ENCODE assay signal across 12 cellular contexts in the genomic region with DNA sequence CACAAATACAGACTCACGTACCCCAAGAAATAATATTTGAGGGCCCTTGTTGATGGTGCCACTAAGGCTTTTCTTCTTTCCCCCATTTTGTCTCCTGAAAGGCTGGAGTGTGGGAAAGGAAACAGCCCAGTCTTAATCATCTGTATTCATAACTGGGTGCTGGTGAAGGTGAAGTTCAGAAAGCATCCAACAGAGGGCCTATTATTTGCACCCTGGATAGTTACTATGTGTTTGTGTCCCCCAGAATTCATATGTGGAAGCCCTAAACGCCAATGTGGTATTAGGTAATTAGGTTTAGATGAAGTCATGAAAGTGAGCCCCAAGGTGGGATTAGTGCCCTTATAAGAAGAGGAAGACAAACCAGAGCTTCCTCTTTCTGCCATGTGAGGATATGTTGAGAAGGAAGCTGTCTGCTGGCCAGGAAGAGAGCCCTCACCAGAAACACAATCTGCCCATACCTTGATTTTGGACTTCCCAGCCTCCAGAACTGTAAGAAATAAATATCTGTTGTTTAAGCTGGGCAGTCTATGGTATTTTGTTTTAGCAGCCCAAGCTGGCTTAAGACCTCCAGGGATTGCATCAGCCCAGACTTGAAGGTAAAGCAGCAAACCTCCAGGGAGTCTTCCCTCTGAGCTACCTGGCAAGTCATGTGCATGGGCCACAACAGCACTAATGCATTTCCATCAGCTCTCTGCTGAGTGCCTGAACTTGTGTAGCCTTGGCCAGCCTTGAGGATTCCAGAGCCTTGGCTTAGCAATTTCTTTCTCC.
DNase-seq lines count a peak whose midpoint lies in the region; ATAC-seq and TF ChIP-seq lines count a peak whose summit lies in the region.
"Had no signal": no experiment of that assay in that cellular context is flagged by ENCODE, and none has a peak within 500 bp of the region (broad histone marks: within the 10 kb centered on the region; RNA-seq: fewer than 3 reads in every experiment).

No MANE protein-coding gene starts in this region.

- no peak overlapping the region for H3K27ac ChIP-seq in left lung
- H3K27ac ChIP-seq: ascending aorta had no signal

- peak; percentile 57 for DNase-seq in DMS53 (lab: John Stamatoyannopoulos, UW)
- no peak for DNase-seq in HFF-Myc (ENCODE audit: extremely low read depth, low read depth)
- DNase-seq in SK-MEL-5 (ENCODE audit: low read depth, low spot score): peak; percentile 36
- DNase-seq in fibroblast of villous mesenchyme (ENCODE audit: low read depth): no peak
- DNase-seq in NCI-H2171 treated with DMSO at 0.1 percent for 48 hours (lab: John Stamatoyannopoulos, UW): no peak
- no peak for DNase-seq in left lung
- DNase-seq: DMS79 treated with DMSO at 0.1 percent for 48 hours; Right ventricle myocardium superior; stimulated activated naive CD8-positive, alpha-beta T cell treated with anti-CD3 and anti-CD28 coated beads, Interleukin-15, amount 100 ng/mL, for 72 hours had no signal

- H3K4me3 ChIP-seq in HFF-Myc (replicated peaks; ENCODE audit: low read depth, low read length): no peak overlapping the region
- no peak overlapping the region for H3K4me3 ChIP-seq in fibroblast of villous mesenchyme (ENCODE audit: low read depth, low read length)
- no peak overlapping the region for H3K4me3 ChIP-seq in left lung
- H3K4me3 ChIP-seq: ascending aorta had no signal

- ATAC-seq in HG03354 (IDR thresholded peaks at IDR 0.05; ENCODE audit: poor library complexity, severe bottlenecking, unreplicated experiment) (no peak), HG02981 (IDR thresholded peaks at IDR 0.05; ENCODE audit: unreplicated experiment) (no peak), left lung (no peak)
- ATAC-seq: stimulated activated naive CD8-positive, alpha-beta T cell treated with anti-CD3 and anti-CD28 coated beads, Interleukin-15, amount 100 ng/mL, for 72 hours had no signal

- in situ Hi-C loops in SK-MEL-5 (cut with HindIII; ENCODE audit: low pct_unique_long_range_greater_than_20kb, low sequenced_read_pairs): no loop called here

- TF ChIP-seq CTCF in HFF-Myc (IDR thresholded peaks at IDR 0.05; ENCODE audit: low read depth, low read length, missing control alignments) (peak; percentile 37), fibroblast of villous mesenchyme (IDR thresholded peaks at IDR 0.05; ENCODE audit: insufficient read depth, low read depth, low read length) (peak; percentile 25), left lung (IDR thresholded peaks at IDR 0.05) (no peak)

- H3K4me1 ChIP-seq in left lung: peaks cover 3 to 5% of the 10 kb centered on the region in 2 donors

- H3K36me3 ChIP-seq in left lung: no peaks in the 10 kb centered on the region
- H3K36me3 ChIP-seq: ascending aorta had no signal

- no peaks in the 10 kb centered on the region for H3K27me3 ChIP-seq in left lung
- H3K27me3 ChIP-seq: ascending aorta had no signal

- intact Hi-C loops in left lung (cut with DNase I): no loop called here

- H3K9me3 ChIP-seq in left lung: no peaks in the 10 kb centered on the region
- H3K9me3 ChIP-seq: ascending aorta had no signal

Comparison
In these comparisons a context has a peak if more than half of its experiments do, and no peak if none do; other contexts are left out.
1. DNase-seq: peak in DMS53 (single experiment) and SK-MEL-5 (single experiment); none in HFF-Myc (single experiment), fibroblast of villous mesenchyme (single experiment), NCI-H2171 treated with DMSO at 0.1 percent for 48 hours (single experiment) and left lung (0 of 2).
2. CTCF ChIP-seq: peak in HFF-Myc (single experiment) and fibroblast of villous mesenchyme (single experiment); none in left lung (0 of 2).